Comparison of ENCODE assay signal across 1 cellular context in the genomic region with DNA sequence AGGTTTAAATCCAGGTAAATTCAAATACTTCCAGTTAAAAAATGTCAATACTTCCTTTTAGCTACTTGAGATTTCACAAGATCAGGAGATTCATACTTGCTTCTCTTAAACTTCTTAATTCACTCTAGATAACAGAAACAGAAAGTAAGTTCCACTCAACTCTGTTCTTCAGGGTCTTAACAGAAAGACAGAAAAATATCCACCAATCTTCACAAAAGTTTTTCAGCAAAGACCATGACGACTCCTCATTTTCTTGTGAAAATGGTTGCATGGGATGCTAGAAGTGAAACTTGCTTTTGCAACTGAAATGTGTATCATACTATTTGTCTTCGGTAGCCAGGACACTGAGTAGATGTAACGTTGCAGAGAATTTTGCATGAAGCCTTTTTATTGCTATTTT.
TF ChIP-seq lines count a peak whose summit lies in the region.

No MANE protein-coding gene starts in this region.

TF ChIP-seq in GM23338, 12 proteins besides CTCF, POLR2A, EP300 and RAD21:
- TF ChIP-seq, protein P1, sequence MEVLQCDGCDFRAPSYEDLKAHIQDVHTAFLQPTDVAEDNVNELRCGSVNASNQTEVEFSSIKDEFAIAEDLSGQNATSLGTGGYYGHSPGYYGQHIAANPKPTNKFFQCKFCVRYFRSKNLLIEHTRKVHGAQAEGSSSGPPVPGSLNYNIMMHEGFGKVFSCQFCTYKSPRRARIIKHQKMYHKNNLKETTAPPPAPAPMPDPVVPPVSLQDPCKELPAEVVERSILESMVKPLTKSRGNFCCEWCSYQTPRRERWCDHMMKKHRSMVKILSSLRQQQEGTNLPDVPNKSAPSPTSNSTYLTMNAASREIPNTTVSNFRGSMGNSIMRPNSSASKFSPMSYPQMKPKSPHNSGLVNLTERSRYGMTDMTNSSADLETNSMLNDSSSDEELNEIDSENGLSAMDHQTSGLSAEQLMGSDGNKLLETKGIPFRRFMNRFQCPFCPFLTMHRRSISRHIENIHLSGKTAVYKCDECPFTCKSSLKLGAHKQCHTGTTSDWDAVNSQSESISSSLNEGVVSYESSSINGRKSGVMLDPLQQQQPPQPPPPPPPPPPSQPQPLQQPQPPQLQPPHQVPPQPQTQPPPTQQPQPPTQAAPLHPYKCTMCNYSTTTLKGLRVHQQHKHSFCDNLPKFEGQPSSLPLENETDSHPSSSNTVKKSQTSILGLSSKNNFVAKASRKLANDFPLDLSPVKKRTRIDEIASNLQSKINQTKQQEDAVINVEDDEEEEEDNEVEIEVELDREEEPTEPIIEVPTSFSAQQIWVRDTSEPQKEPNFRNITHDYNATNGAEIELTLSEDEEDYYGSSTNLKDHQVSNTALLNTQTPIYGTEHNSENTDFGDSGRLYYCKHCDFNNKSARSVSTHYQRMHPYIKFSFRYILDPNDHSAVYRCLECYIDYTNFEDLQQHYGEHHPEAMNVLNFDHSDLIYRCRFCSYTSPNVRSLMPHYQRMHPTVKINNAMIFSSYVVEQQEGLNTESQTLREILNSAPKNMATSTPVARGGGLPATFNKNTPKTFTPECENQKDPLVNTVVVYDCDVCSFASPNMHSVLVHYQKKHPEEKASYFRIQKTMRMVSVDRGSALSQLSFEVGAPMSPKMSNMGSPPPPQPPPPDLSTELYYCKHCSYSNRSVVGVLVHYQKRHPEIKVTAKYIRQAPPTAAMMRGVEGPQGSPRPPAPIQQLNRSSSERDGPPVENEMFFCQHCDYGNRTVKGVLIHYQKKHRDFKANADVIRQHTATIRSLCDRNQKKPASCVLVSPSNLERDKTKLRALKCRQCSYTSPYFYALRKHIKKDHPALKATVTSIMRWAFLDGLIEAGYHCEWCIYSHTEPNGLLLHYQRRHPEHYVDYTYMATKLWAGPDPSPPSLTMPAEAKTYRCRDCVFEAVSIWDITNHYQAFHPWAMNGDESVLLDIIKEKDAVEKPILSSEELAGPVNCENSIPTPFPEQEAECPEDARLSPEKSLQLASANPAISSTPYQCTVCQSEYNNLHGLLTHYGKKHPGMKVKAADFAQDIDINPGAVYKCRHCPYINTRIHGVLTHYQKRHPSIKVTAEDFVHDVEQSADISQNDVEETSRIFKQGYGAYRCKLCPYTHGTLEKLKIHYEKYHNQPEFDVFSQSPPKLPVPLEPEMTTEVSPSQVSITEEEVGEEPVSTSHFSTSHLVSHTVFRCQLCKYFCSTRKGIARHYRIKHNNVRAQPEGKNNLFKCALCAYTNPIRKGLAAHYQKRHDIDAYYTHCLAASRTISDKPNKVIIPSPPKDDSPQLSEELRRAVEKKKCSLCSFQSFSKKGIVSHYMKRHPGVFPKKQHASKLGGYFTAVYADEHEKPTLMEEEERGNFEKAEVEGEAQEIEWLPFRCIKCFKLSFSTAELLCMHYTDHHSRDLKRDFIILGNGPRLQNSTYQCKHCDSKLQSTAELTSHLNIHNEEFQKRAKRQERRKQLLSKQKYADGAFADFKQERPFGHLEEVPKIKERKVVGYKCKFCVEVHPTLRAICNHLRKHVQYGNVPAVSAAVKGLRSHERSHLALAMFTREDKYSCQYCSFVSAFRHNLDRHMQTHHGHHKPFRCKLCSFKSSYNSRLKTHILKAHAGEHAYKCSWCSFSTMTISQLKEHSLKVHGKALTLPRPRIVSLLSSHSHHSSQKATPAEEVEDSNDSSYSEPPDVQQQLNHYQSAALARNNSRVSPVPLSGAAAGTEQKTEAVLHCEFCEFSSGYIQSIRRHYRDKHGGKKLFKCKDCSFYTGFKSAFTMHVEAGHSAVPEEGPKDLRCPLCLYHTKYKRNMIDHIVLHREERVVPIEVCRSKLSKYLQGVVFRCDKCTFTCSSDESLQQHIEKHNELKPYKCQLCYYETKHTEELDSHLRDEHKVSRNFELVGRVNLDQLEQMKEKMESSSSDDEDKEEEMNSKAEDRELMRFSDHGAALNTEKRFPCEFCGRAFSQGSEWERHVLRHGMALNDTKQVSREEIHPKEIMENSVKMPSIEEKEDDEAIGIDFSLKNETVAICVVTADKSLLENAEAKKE (CRISPR knock-in tag; IDR thresholded peaks at IDR 0.05): no peak
- TF ChIP-seq REST (IDR thresholded peaks at IDR 0.05; ENCODE audit: unreplicated experiment) (no peak), EZH2phosphoT487 (IDR thresholded peaks at IDR 0.05; ENCODE audit: unreplicated experiment) (no peak), CREB1 (CRISPR knock-in tag; IDR thresholded peaks at IDR 0.05; ENCODE audit: low read depth) (no peak), ZNF331 (CRISPR knock-in tag; IDR thresholded peaks at IDR 0.05; ENCODE audit: low read depth) (no peak), NANOG (IDR thresholded peaks at IDR 0.05; ENCODE audit: borderline replicate concordance) (no peak), STAT1 (IDR thresholded peaks at IDR 0.05; ENCODE audit: unreplicated experiment) (no peak), JUNB (IDR thresholded peaks at IDR 0.05; ENCODE audit: unreplicated experiment) (no peak), ZNF114 (CRISPR knock-in tag; IDR thresholded peaks at IDR 0.05) (no peak), ETS1 (IDR thresholded peaks at IDR 0.05) (no peak), POLR2AphosphoS5 (IDR thresholded peaks at IDR 0.05; ENCODE audit: low read depth) (no peak), EZH2 (IDR thresholded peaks at IDR 0.05; ENCODE audit: low read depth, unreplicated experiment) (no peak)
